18 cellular contexts compared by ENCODE assay signal in the genomic region with DNA sequence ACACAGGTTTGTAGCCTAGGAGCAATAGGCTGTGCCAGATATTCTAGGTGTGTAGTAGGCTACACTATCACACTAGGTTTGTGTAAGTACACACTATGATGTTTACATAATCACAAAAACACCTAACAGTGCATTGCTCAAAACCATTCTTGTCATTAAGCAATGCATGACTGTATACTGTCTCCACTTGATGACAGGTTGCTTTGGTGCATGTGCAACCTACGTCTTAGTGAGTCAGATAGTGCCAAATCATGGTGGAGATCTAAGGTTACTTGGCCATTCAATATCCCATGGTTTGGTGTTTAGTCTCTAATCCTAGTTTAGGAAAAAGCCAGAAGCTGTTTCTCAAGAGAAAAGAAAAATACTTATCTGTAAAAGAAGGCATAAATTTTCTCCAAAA.
A peak's percentile ranks its signal among the peaks of the same experiment; 100 is the strongest.
DNase-seq lines count a peak whose midpoint lies in the region; ATAC-seq, FAIRE-seq and TF ChIP-seq lines count a peak whose summit lies in the region.
"Had no signal": no experiment of that assay in that cellular context is flagged by ENCODE, and none has a peak within 500 bp of the region (broad histone marks: within the 10 kb centered on the region; RNA-seq: fewer than 3 reads in every experiment).

No MANE protein-coding gene starts in this region.

- no peak overlapping the region for H3K4me2 ChIP-seq in GM23248 (ENCODE audit: unreplicated experiment)
- H3K4me2 ChIP-seq: GM23338, KMS-11 had no signal

- H3K27me3 ChIP-seq in GM23248 (replicated peaks; ENCODE audit: insufficient read depth) (no peaks in the 10 kb centered on the region), bronchial epithelial cell (ENCODE audit: control insufficient read depth, insufficient read depth, low read length) (no peaks in the 10 kb centered on the region), foreskin keratinocyte (no peaks in the 10 kb centered on the region)
- H3K27me3 ChIP-seq: BE2C had no signal

- no peak for FAIRE-seq in bronchial epithelial cell (lab: Jason Lieb, UNC)
- FAIRE-seq: H54 had no signal

- H3K4me1 ChIP-seq in GM23248 (ENCODE audit: insufficient read depth) (no peaks in the 10 kb centered on the region), foreskin keratinocyte (no peaks in the 10 kb centered on the region)
- H3K4me1 ChIP-seq: BE2C had no signal

- in situ Hi-C loops in GM23248 (cut with MboI), result no loop called here

- no peaks in the 10 kb centered on the region for H3K9me2 ChIP-seq in GM23248 (ENCODE audit: insufficient read depth)

- ATAC-seq in foreskin keratinocyte, result peak; percentile 45
- no peak for ATAC-seq in HG03280 (IDR thresholded peaks at IDR 0.05; ENCODE audit: unreplicated experiment)
- ATAC-seq in GM18519 (IDR thresholded peaks at IDR 0.05; ENCODE audit: low FRiP score, unreplicated experiment), result no peak
- ATAC-seq: GM23338 had no signal

- H3K79me2 ChIP-seq in GM23248 (ENCODE audit: insufficient read depth), result no peaks in the 10 kb centered on the region

- no peak overlapping the region for H3K9ac ChIP-seq in GM23248
- H3K9ac ChIP-seq: KMS-11 had no signal

- WGBS in GM23248 (ENCODE audit: low coverage in 1 of 2, low lambda C conversion rate in 2 of 2, missing lambda C conversion rate in 2 of 2), 2 experiments, result 36 to 58% methylated on average over 1 of the region's 1 CpG

- no peak for TF ChIP-seq CTCF in bronchial epithelial cell (IDR thresholded peaks at IDR 0.05; ENCODE audit: insufficient read depth, low read length, severe bottlenecking)
- no peak for TF ChIP-seq CTCF in foreskin keratinocyte (conservative IDR thresholded peaks at IDR 0.05)

- H3F3A ChIP-seq in GM23248 (ENCODE audit: insufficient read depth), result no peaks in the 10 kb centered on the region

- no peak overlapping the region for H2AFZ ChIP-seq in GM23248
- H2AFZ ChIP-seq: GM23338 had no signal

- H3K4me3 ChIP-seq in GM23248 (no peak overlapping the region), bronchial epithelial cell (ENCODE audit: low read depth, low read length) (no peak overlapping the region)
- H3K4me3 ChIP-seq: GM23338 had no signal

- H3K9me3 ChIP-seq in GM23248 (ENCODE audit: low read depth), result no peaks in the 10 kb centered on the region
- H3K9me3 ChIP-seq: BE2C had no signal

- DNase-seq in GM23248 (peak; percentile 41), RKO (ENCODE audit: low spot score) (peak; percentile 3), bronchial epithelial cell (ENCODE audit: low read depth) (peak; percentile 78), foreskin keratinocyte (no peak), DMS79 treated with DMSO at 0.1 percent for 48 hours (lab: John Stamatoyannopoulos, UW) (no peak)
- DNase-seq: BE2C; C1 segment of cervical spinal cord; CD4-positive, CD25-positive, alpha-beta regulatory T cell; CD8-positive, alpha-beta memory T cell; COR-L47; DMS 273 treated with DMSO at 0.1 percent for 48 hours; GF-D8; HCEC 1CT had no signal

- H3K36me3 ChIP-seq in GM23248 (ENCODE audit: low read depth) (no peaks in the 10 kb centered on the region), bronchial epithelial cell (ENCODE audit: control insufficient read depth, insufficient read depth, low read length) (no peaks in the 10 kb centered on the region)
- H3K36me3 ChIP-seq: BE2C had no signal

- H3K27ac ChIP-seq in GM23248, result no peak overlapping the region
- no peak overlapping the region for H3K27ac ChIP-seq in foreskin keratinocyte
- H3K27ac ChIP-seq: KMS-11 had no signal

- no peaks in the 10 kb centered on the region for H4K20me1 ChIP-seq in GM23248 (ENCODE audit: insufficient read depth)

Comparison
In these comparisons a context has a peak if more than half of its experiments do, and no peak if none do; other contexts are left out.
1. DNase-seq: peak in GM23248 (single experiment), RKO (single experiment) and bronchial epithelial cell (single experiment); none in foreskin keratinocyte (0 of 2) and DMS79 treated with DMSO at 0.1 percent for 48 hours (single experiment).